Comparison of ENCODE assay signal across 1 cellular context in genomic region chr19:48332662-48333466, GRCh38.
TF ChIP-seq lines count a peak whose summit lies in the region.

No MANE protein-coding gene starts in this region.

TF ChIP-seq in K562, 482 proteins besides CTCF, POLR2A, EP300 and RAD21 (continued from another document and continues in another):
- TF ChIP-seq PBX2 (CRISPR knock-in tag; IDR thresholded peaks at IDR 0.05; ENCODE audit: low read depth) (peak; percentile 64), PBX2 (tag; conservative IDR thresholded peaks at IDR 0.05; ENCODE audit: low read depth) (peak; percentile 98), ZKSCAN3 (CRISPR knock-in tag; IDR thresholded peaks at IDR 0.05) (no peak), BHLHE40 (IDR thresholded peaks at IDR 0.05; ENCODE audit: low read length) (peak; percentile 94), XRCC5 (IDR thresholded peaks at IDR 0.05; ENCODE audit: low read depth, low read length) (0 out of 2 replicates have a peak, but pooled peaks have one; percentile 49), ZBTB17 (CRISPR knock-in tag; IDR thresholded peaks at IDR 0.05) (0 out of 2 replicates have a peak, but pooled peaks have one; percentile 31), ZNF212 (CRISPR knock-in tag; IDR thresholded peaks at IDR 0.05) (no peak), MCM7 (IDR thresholded peaks at IDR 0.05) (no peak), FOXP4 (CRISPR knock-in tag; IDR thresholded peaks at IDR 0.05; ENCODE audit: borderline replicate concordance) (no peak), COPS2 (conservative IDR thresholded peaks at IDR 0.05) (no peak), ZNF717 (CRISPR knock-in tag; IDR thresholded peaks at IDR 0.05) (peak; percentile 62; the same call in 1 of the 2 replicates), NR2C2 (CRISPR knock-in tag; IDR thresholded peaks at IDR 0.05) (no peak), NR2C2 (tag; IDR thresholded peaks at IDR 0.05) (peak; percentile 71; the same call in 1 of the 2 replicates), EGR1 (conservative IDR thresholded peaks at IDR 0.05) (peak; percentile 79), NFATC3 (IDR thresholded peaks at IDR 0.05) (no peak), CBFA2T2 (conservative IDR thresholded peaks at IDR 0.05) (peak; percentile 64), SRSF3 (IDR thresholded peaks at IDR 0.05; ENCODE audit: insufficient read depth, low read length) (0 out of 2 replicates have a peak, but pooled peaks have one; percentile 65), ETS1 (conservative IDR thresholded peaks at IDR 0.05; ENCODE audit: control insufficient read depth, low read depth, low read length) (no peak), SMARCC2 (IDR thresholded peaks at IDR 0.05; ENCODE audit: low read depth) (no peak), NEUROD1 (IDR thresholded peaks at IDR 0.05; ENCODE audit: borderline replicate concordance, low read depth, low read length, partially characterized antibody) (peak; percentile 35), YY1 (IDR thresholded peaks at IDR 0.05; ENCODE audit: borderline replicate concordance in 1 of 3, control insufficient read depth in 1 of 3, extremely low read depth in 1 of 3, insufficient read depth in 3 of 3, insufficient read length in 1 of 3, insufficient replicate concordance in 2 of 3, low read depth in 1 of 3, low read length in 2 of 3) (peak in 2 of 3 experiments; percentile 35 to 36), FOS (IDR thresholded peaks at IDR 0.05; ENCODE audit: extremely low read depth, insufficient read length) (peak; percentile 86), POU5F1 (IDR thresholded peaks at IDR 0.05; ENCODE audit: borderline replicate concordance, low read depth, low read length, partially characterized antibody) (no peak), ZNF407 (IDR thresholded peaks at IDR 0.05; ENCODE audit: low read depth) (no peak), MYNN (IDR thresholded peaks at IDR 0.05) (peak; percentile 76; the same call in 1 of the 2 replicates), MYNN (CRISPR knock-in tag; IDR thresholded peaks at IDR 0.05) (no peak), CBX1 (IDR thresholded peaks at IDR 0.05; ENCODE audit: low read depth) (0 out of 2 replicates have a peak, but pooled peaks have one; percentile 38), CTBP1 (IDR thresholded peaks at IDR 0.05; ENCODE audit: borderline replicate concordance) (peak; percentile 57), MBD2 (IDR thresholded peaks at IDR 0.05; ENCODE audit: borderline replicate concordance, low read depth) (peak; percentile 61; the same call in 1 of the 2 replicates), MTA1 (IDR thresholded peaks at IDR 0.05; ENCODE audit: borderline replicate concordance) (peak; percentile 74), ZBTB2 (IDR thresholded peaks at IDR 0.05) (0 out of 2 replicates have a peak, but pooled peaks have one; percentile 20), NFE2 (IDR thresholded peaks at IDR 0.05; ENCODE audit: low read depth) (no peak), NFYB (IDR thresholded peaks at IDR 0.05; ENCODE audit: extremely low read depth, insufficient read length) (peak; percentile 83), CXXC5 (CRISPR knock-in tag; IDR thresholded peaks at IDR 0.05) (peak; percentile 34; the same call in 1 of the 2 replicates), NR2F6 (CRISPR knock-in tag; IDR thresholded peaks at IDR 0.05) (no peak), CHAMP1 (IDR thresholded peaks at IDR 0.05) (no peak), ATF2 (CRISPR knock-in tag; IDR thresholded peaks at IDR 0.05) (no peak), CBX2 (IDR thresholded peaks at IDR 0.05; ENCODE audit: insufficient read depth, low read length, poor library complexity, severe bottlenecking) (no peak), CHD2 (IDR thresholded peaks at IDR 0.05; ENCODE audit: low read depth, low read length) (0 out of 2 replicates have a peak, but pooled peaks have one; percentile 41), PKNOX1 (IDR thresholded peaks at IDR 0.05) (peak; percentile 99), SOX6 (IDR thresholded peaks at IDR 0.05) (peak; percentile 77)
